16 cellular contexts compared by ENCODE assay signal in the genomic region with DNA sequence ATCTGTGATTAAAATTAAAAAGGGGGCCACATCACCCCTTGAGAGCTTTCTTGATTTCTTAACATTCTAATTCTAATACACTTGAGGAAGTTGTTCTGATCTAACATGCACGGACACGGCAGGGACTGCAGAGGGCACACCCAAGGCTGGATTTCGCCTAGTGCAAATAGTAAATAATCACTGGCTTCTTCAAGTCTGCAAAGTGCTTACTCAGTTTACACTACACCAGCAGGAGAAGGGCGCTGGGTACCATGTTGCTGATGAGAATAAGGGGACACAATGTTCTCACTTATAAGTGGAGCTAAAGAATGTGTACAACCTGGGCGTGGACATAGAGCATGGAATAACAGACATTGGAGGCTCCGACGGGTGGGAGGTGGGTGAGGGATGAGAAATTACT. TPM values are rescaled to one million over a fixed set of nuclear protein-coding genes. Genes with fewer than 3 reads are reported as not detected.
DNase-seq lines count a peak whose midpoint lies in the region; ATAC-seq, FAIRE-seq and TF ChIP-seq lines count a peak whose summit lies in the region.
"Had no signal": no experiment of that assay in that cellular context is flagged by ENCODE, and none has a peak within 500 bp of the region (broad histone marks: within the 10 kb centered on the region; RNA-seq: fewer than 3 reads in every experiment).

No MANE protein-coding gene starts in this region.

- no peaks in the 10 kb centered on the region for H3K79me2 ChIP-seq in HepG2 (ENCODE audit: insufficient read depth, low read length)

- no peak overlapping the region for H3K4me2 ChIP-seq in HepG2 (ENCODE audit: low read depth, low read length)
- H3K4me2 ChIP-seq: BLaER1 had no signal

- FAIRE-seq in HepG2 (lab: Jason Lieb, UNC): no peak

- no TSS peak for BruUV-seq in HepG2 (replicated peaks; lab: Mats Ljungman, UMichigan)

- TF ChIP-seq POLR2A in HepG2 (IDR thresholded peaks at IDR 0.05; ENCODE audit: insufficient read depth in 1 of 2, low read depth in 2 of 2, low read length in 2 of 2) (no peak), transverse colon (IDR thresholded peaks at IDR 0.05) (no peak)

- H3K27me3 ChIP-seq in left ventricle myocardium inferior (ENCODE audit: low read depth) (no peaks in the 10 kb centered on the region), HepG2 (ENCODE audit: control insufficient read depth in 1 of 2, insufficient read depth in 2 of 2, low read length in 2 of 2) (no peaks in the 10 kb centered on the region; a peak in 1 of 5 replicates), transverse colon (peaks cover 10% of the 10 kb centered on the region)
- H3K27me3 ChIP-seq: BLaER1 had no signal

- H3K4me1 ChIP-seq in left ventricle myocardium inferior (peaks cover 51% of the 10 kb centered on the region), HepG2 (ENCODE audit: insufficient read depth, low read length) (no peaks in the 10 kb centered on the region), transverse colon (no peaks in the 10 kb centered on the region)
- H3K4me1 ChIP-seq: Caco-2 had no signal

- TF ChIP-seq RAD21 in HepG2 (CRISPR knock-in tag; IDR thresholded peaks at IDR 0.05): no peak

- H3K4me3 ChIP-seq in left ventricle myocardium inferior (no peak overlapping the region), HepG2 (replicated peaks in 1 of 3; ENCODE audit: insufficient read depth in 1 of 3, low read depth in 2 of 3, low read length in 3 of 3) (no peak overlapping the region), transverse colon (no peak overlapping the region)
- H3K4me3 ChIP-seq: BLaER1 had no signal

- H3K9me3 ChIP-seq in left ventricle myocardium inferior (replicated peaks): no peaks in the 10 kb centered on the region
- no peaks in the 10 kb centered on the region; the same call in 1 of the 2 replicates for H3K9me3 ChIP-seq in HepG2 (ENCODE audit: low read length)
- H3K9me3 ChIP-seq in transverse colon: no peaks in the 10 kb centered on the region
- H3K9me3 ChIP-seq: BLaER1, Caco-2 had no signal

- TF ChIP-seq EP300 in HepG2 (IDR thresholded peaks at IDR 0.05; ENCODE audit: low read depth in 2 of 2, low read length in 2 of 2) (no peak), HepG2 (CRISPR knock-in tag; IDR thresholded peaks at IDR 0.05; ENCODE audit: borderline replicate concordance) (no peak), transverse colon (IDR thresholded peaks at IDR 0.05; ENCODE audit: low read depth) (no peak)

- 23% methylated on average over 7 of the region's 7 CpGs for WGBS in HepG2 (ENCODE audit: low lambda C conversion rate)
- WGBS in transverse colon (ENCODE audit: low coverage in 1 of 2), 2 donors: 35 to 71% methylated on average over 3 to 7 of the region's 7 CpGs

- H3K27ac ChIP-seq in left ventricle myocardium inferior (replicated peaks): peak overlapping the region; percentile 8
- H3K27ac ChIP-seq in caudate nucleus (ENCODE audit: low read depth, low read length): peak overlapping the region; percentile 11
- H3K27ac ChIP-seq in HepG2 (ENCODE audit: extremely low read length, insufficient read depth, low read length): no peak overlapping the region
- no peak overlapping the region for H3K27ac ChIP-seq in transverse colon
- H3K27ac ChIP-seq: 22Rv1, BLaER1 had no signal

- no peak overlapping the region for H3K9ac ChIP-seq in HepG2 (ENCODE audit: insufficient read depth, low read depth, low read length)
- H3K9ac ChIP-seq: BLaER1 had no signal

- no peak for TF ChIP-seq CTCF in left ventricle myocardium inferior (IDR thresholded peaks at IDR 0.05; ENCODE audit: borderline replicate concordance)
- TF ChIP-seq CTCF in HepG2 (CRISPR knock-in tag; IDR thresholded peaks at IDR 0.05): no peak
- TF ChIP-seq CTCF in transverse colon (IDR thresholded peaks at IDR 0.05): no peak

- POLR2A ChIA-PET in HepG2 (lab: Yijun Ruan, JAX): no interaction called here

- in situ Hi-C loops in HepG2 (cut with HindIII; ENCODE audit: extremely low pct_ligation_motif_present, low pct_unique_long_range_greater_than_20kb) (no loop called here), transverse colon (cut with MboI; ENCODE audit: low pct_ligation_motif_present in 1 of 4, low pct_unique_long_range_greater_than_20kb in 1 of 4, low sequenced_read_pairs in 3 of 4) (no loop called here)

- H4K20me1 ChIP-seq in HepG2 (ENCODE audit: insufficient read depth, low read length): no peaks in the 10 kb centered on the region
- H4K20me1 ChIP-seq: BLaER1 had no signal

- intact Hi-C loops in left ventricle myocardium inferior (cut with micrococcal nuclease) (no loop called here), left cardiac atrium (cut with DNase I) (no loop called here), HepG2 (cut with micrococcal nuclease; ENCODE audit: unreplicated experiment) (no loop called here), transverse colon (cut with DNase I; ENCODE audit: low total_unique reads) (no loop called here)

- DNase-seq in left ventricle myocardium inferior (no peak), left cardiac atrium (no peak), caudate nucleus (lab: John Stamatoyannopoulos, UW) (peak in 1 of 61 donors; percentile 9), medulla oblongata (ENCODE audit: extremely low spot score) (peak; percentile 3), HepG2 (ENCODE audit: low spot score) (no peak), NCI-H2029 treated with DMSO at 0.1 percent for 48 hours (lab: John Stamatoyannopoulos, UW) (no peak), transverse colon (no peak)
- DNase-seq: AML-193; Caco-2; CD8-positive, alpha-beta memory T cell; GOT3; H9 had no signal

- H2AFZ ChIP-seq in HepG2 (ENCODE audit: low read length): no peak overlapping the region

- ATAC-seq in left cardiac atrium (no peak), HepG2 (no peak)

- H3K36me3 ChIP-seq in left ventricle myocardium inferior: peaks cover 8% of the 10 kb centered on the region
- no peaks in the 10 kb centered on the region for H3K36me3 ChIP-seq in HepG2 (replicated peaks in 1 of 2; ENCODE audit: control insufficient read depth in 1 of 2, insufficient read depth in 2 of 2, low read length in 2 of 2)
- H3K36me3 ChIP-seq in transverse colon: no peaks in the 10 kb centered on the region
- H3K36me3 ChIP-seq: BLaER1 had no signal

- CTCF ChIA-PET in HepG2 (lab: Yijun Ruan, JAX; ENCODE audit: low intra/inter-chr PET ratio, low total read pairs): no interaction called here

TF ChIP-seq in HepG2, 621 proteins besides CTCF, POLR2A, EP300 and RAD21 (continues in another document):
- TF ChIP-seq, protein P1, sequence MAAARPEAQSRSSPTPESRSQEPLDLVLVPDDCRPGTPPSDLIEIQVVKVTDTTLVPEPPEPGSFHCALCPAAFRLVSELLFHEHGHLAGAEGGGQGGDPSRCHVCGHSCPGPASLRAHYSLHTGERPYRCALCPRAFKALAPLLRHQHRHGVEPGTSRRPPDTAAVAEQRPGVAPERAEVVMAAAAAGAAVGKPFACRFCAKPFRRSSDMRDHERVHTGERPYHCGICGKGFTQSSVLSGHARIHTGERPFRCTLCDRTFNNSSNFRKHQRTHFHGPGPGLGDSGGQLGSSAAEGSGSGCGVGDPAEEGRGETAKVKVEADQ (CRISPR knock-in tag; IDR thresholded peaks at IDR 0.05; ENCODE audit: borderline replicate concordance): no peak
- no peak for TF ChIP-seq PHB2 (IDR thresholded peaks at IDR 0.05; ENCODE audit: partially characterized antibody)
- no peak for TF ChIP-seq GPN1 (CRISPR knock-in tag; IDR thresholded peaks at IDR 0.05; ENCODE audit: borderline replicate concordance)
- TF ChIP-seq ZNF652 (CRISPR knock-in tag; IDR thresholded peaks at IDR 0.05; ENCODE audit: borderline replicate concordance, low read depth): no peak
- no peak for TF ChIP-seq POGZ (CRISPR knock-in tag; IDR thresholded peaks at IDR 0.05)
- TF ChIP-seq, protein P2, sequence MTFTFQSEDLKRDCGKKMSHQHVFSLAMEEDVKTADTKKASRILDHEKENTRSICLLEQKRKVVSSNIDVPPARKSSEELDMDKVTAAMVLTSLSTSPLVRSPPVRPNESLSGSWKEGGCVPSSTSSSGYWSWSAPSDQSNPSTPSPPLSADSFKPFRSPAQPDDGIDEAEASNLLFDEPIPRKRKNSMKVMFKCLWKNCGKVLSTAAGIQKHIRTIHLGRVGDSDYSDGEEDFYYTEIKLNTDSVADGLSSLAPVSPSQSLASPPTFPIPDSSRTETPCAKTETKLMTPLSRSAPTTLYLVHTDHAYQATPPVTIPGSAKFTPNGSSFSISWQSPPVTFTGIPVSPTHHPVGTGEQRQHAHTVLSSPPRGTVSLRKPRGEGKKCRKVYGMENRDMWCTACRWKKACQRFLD (CRISPR knock-in tag; IDR thresholded peaks at IDR 0.05; ENCODE audit: borderline replicate concordance): no peak

RNA-seq across cellular contexts. Expression of a gene that starts 34.2 kb away (rescaled TPM):
- total RNA-seq in left ventricle myocardium inferior: 75.1 TPM
- 100 to 1,000 TPM; 116 to 236 TPM for total RNA-seq in left cardiac atrium
- not detected in 2 replicates for total RNA-seq in HepG2 (2016; rRNA removed; fragmentation: Illumina TruSeq; extraction: Trizol)
- total RNA-seq in HepG2 (2016; cell fraction: cytosol; rRNA removed; fragmentation: Illumina TruSeq; extraction: Trizol; ENCODE audit: low read depth): not detected in 2 replicates
- not detected in 2 replicates for total RNA-seq in HepG2 (2016; cell fraction: insoluble cytoplasmic fraction; rRNA removed; fragmentation: Illumina TruSeq; extraction: Trizol)
- total RNA-seq in HepG2 (2016; cell fraction: membrane; rRNA removed; fragmentation: Illumina TruSeq; extraction: Trizol): not detected in 2 replicates
- total RNA-seq in HepG2 (2016; cell fraction: nucleus; rRNA removed; fragmentation: Illumina TruSeq; extraction: Trizol): not detected in 2 replicates
- not detected in 2 replicates for polyA plus RNA-seq in HepG2 (2011; rRNA removed)
- polyA plus RNA-seq in HepG2 (2011; cell fraction: cytosol; rRNA removed): not detected in 2 replicates
- not detected in 2 replicates for polyA plus RNA-seq in HepG2 (2011; cell fraction: nucleus; rRNA removed)
- not detected in 2 replicates for polyA plus RNA-seq in HepG2 (2012)
- not detected in 2 replicates for polyA plus RNA-seq in HepG2 (2016; cell fraction: cytosol; fragmentation: Illumina TruSeq; extraction: Trizol; ENCODE audit: low read depth)
- not detected in 2 replicates for polyA plus RNA-seq in HepG2 (2016; cell fraction: insoluble cytoplasmic fraction; fragmentation: Illumina TruSeq; extraction: Trizol; ENCODE audit: low read depth)
- polyA plus RNA-seq in HepG2 (2016; cell fraction: membrane; fragmentation: Illumina TruSeq; extraction: Trizol; ENCODE audit: low read depth): not detected in 2 replicates
- polyA plus RNA-seq in HepG2 (2016; cell fraction: nucleus; fragmentation: Illumina TruSeq; extraction: Trizol; ENCODE audit: insufficient read depth, low read depth): not detected in 2 replicates
- polyA minus RNA-seq in HepG2 (2011; rRNA and poly(A)+ RNA removed; ENCODE audit: low replicate concordance): not detected in 2 replicates
- not detected in 2 replicates for polyA minus RNA-seq in HepG2 (2011; cell fraction: cytosol; rRNA and poly(A)+ RNA removed)
- polyA minus RNA-seq in HepG2 (2011; cell fraction: nucleus; rRNA and poly(A)+ RNA removed): not detected in 2 replicates
- total RNA-seq in transverse colon: not detected
- total RNA-seq: Caco-2; CD8-positive, alpha-beta memory T cell; H9; HT-29 had no signal
- polyA plus RNA-seq: CD8-positive, alpha-beta memory T cell; IgD-negative memory B cell had no signal

Comparison
In these comparisons a context has a peak if more than half of its experiments do, and no peak if none do; other contexts are left out.
1. H3K27ac ChIP-seq: peak in left ventricle myocardium inferior (single experiment) and caudate nucleus (single experiment); none in HepG2 (single experiment) and transverse colon (0 of 4).
2. RNA of a gene that starts 34.2 kb away (total RNA-seq): 116 to 236 TPM in left cardiac atrium and 75.1 TPM in left ventricle myocardium inferior (single experiment); not detected in HepG2 and not detected in transverse colon; every median in the first group is over 10 times any median in the second.